ENCODE assay signal across 15 cellular contexts in genomic region chr16:68921654-68922053, GRCh38.
A peak's percentile ranks its signal among the peaks of the same experiment; 100 is the strongest.
DNase-seq lines count a peak whose midpoint lies in the region; ATAC-seq and TF ChIP-seq lines count a peak whose summit lies in the region.
"Had no signal": no experiment of that assay in that cellular context is flagged by ENCODE, and none has a peak within 500 bp of the region (broad histone marks: within the 10 kb centered on the region; RNA-seq: fewer than 3 reads in every experiment).

No MANE protein-coding gene starts in this region.

- CTCF ChIA-PET in activated naive CD4-positive, alpha-beta T cell treated with anti-CD3 and anti-CD28 coated beads, Interleukin-2, amount 10 ng/mL, durations not matched to agents 7 days and 5 days (lab: Charles Lee) = no interaction called here
- CTCF ChIA-PET in activated naive CD4-positive, alpha-beta T cell treated with anti-CD3 and anti-CD28 coated beads for 36 hours (lab: Charles Lee) = no interaction called here

- no peaks in the 10 kb centered on the region for H3K27me3 Mint-ChIP-seq in activated naive CD4-positive, alpha-beta T cell treated with anti-CD3 and anti-CD28 coated beads, Interleukin-2, amount 10 ng/mL, durations not matched to agents 7 days and 5 days
- H3K27me3 Mint-ChIP-seq in activated naive CD4-positive, alpha-beta T cell treated with anti-CD3 and anti-CD28 coated beads for 36 hours (ENCODE audit: low read depth) = no peaks in the 10 kb centered on the region

- H3K27ac Mint-ChIP-seq in activated naive CD4-positive, alpha-beta T cell treated with anti-CD3 and anti-CD28 coated beads, Interleukin-2, amount 10 ng/mL, durations not matched to agents 7 days and 5 days = peak overlapping the region; percentile 7
- H3K27ac Mint-ChIP-seq in activated naive CD4-positive, alpha-beta T cell treated with anti-CD3 and anti-CD28 coated beads for 36 hours = no peak overlapping the region
- H3K27ac Mint-ChIP-seq: nephron progenitor cell had no signal

- no peak overlapping the region for H3K4me3 Mint-ChIP-seq in activated naive CD4-positive, alpha-beta T cell treated with anti-CD3 and anti-CD28 coated beads, Interleukin-2, amount 10 ng/mL, durations not matched to agents 7 days and 5 days
- H3K4me3 Mint-ChIP-seq in activated naive CD4-positive, alpha-beta T cell treated with anti-CD3 and anti-CD28 coated beads for 36 hours = no peak overlapping the region
- H3K4me3 Mint-ChIP-seq: nephron progenitor cell had no signal

- intact Hi-C loops in activated naive CD4-positive, alpha-beta T cell treated with anti-CD3 and anti-CD28 coated beads for 36 hours (cut with micrococcal nuclease) = no loop called here

- TF ChIP-seq CTCF in astrocyte of the spinal cord (IDR thresholded peaks at IDR 0.05; ENCODE audit: low read depth, low read length) = no peak

- no peak for ATAC-seq in HG03139 (IDR thresholded peaks at IDR 0.05; ENCODE audit: unreplicated experiment)
- no peak for ATAC-seq in GM18873 (IDR thresholded peaks at IDR 0.05; ENCODE audit: low FRiP score, unreplicated experiment)
- ATAC-seq: K562 had no signal

- in situ Hi-C loops in astrocyte of the spinal cord (cut with HindIII; ENCODE audit: low sequenced_read_pairs) = no loop called here

- H3K9me3 Mint-ChIP-seq in activated naive CD4-positive, alpha-beta T cell treated with anti-CD3 and anti-CD28 coated beads, Interleukin-2, amount 10 ng/mL, durations not matched to agents 7 days and 5 days = no peaks in the 10 kb centered on the region
- H3K9me3 Mint-ChIP-seq in activated naive CD4-positive, alpha-beta T cell treated with anti-CD3 and anti-CD28 coated beads for 36 hours = no peaks in the 10 kb centered on the region
- H3K9me3 Mint-ChIP-seq: nephron progenitor cell had no signal

- peaks cover 20% of the 10 kb centered on the region for H3K36me3 Mint-ChIP-seq in activated naive CD4-positive, alpha-beta T cell treated with anti-CD3 and anti-CD28 coated beads, Interleukin-2, amount 10 ng/mL, durations not matched to agents 7 days and 5 days
- H3K36me3 Mint-ChIP-seq in activated naive CD4-positive, alpha-beta T cell treated with anti-CD3 and anti-CD28 coated beads for 36 hours (ENCODE audit: low read depth) = peaks cover 28% of the 10 kb centered on the region

- no peaks in the 10 kb centered on the region for H3K4me1 Mint-ChIP-seq in activated naive CD4-positive, alpha-beta T cell treated with anti-CD3 and anti-CD28 coated beads, Interleukin-2, amount 10 ng/mL, durations not matched to agents 7 days and 5 days
- H3K4me1 Mint-ChIP-seq in activated naive CD4-positive, alpha-beta T cell treated with anti-CD3 and anti-CD28 coated beads for 36 hours (ENCODE audit: low read depth) = no peaks in the 10 kb centered on the region
- H3K4me1 Mint-ChIP-seq: nephron progenitor cell had no signal

- DNase-seq in activated naive CD4-positive, alpha-beta T cell treated with anti-CD3 and anti-CD28 coated beads, Interleukin-2, amount 10 ng/mL, durations not matched to agents 7 days and 5 days = no peak
- no peak for DNase-seq in activated naive CD4-positive, alpha-beta T cell treated with anti-CD3 and anti-CD28 coated beads for 36 hours
- DNase-seq in astrocyte of the spinal cord (ENCODE audit: low read depth, low spot score) = peak; percentile 51
- peak; percentile 70 for DNase-seq in kidney glomerular epithelial cell (lab: John Stamatoyannopoulos, UW)
- DNase-seq in KG1 (lab: John Stamatoyannopoulos, UW) = no peak
- no peak for DNase-seq in NCI-H1694 treated with DMSO at 0.1 percent for 48 hours (lab: John Stamatoyannopoulos, UW)
- DNase-seq: activated CD4-positive, alpha-beta T cell treated with anti-CD3 and anti-CD28 coated beads, Interleukin-2, amount 50 U/mL, for 1 hour; activated T-cell treated with anti-CD3 and anti-CD28 coated beads, Interleukin-2, amount 50 U/mL, for 48 hours; brain microvascular endothelial cell; NCI-H1436; NCI-H510A; nephron progenitor cell had no signal

- H3K4me3 ChIP-seq in astrocyte of the spinal cord (ENCODE audit: low read depth, low read length) = no peak overlapping the region
- H3K4me3 ChIP-seq: K562 had no signal

Comparison
In these comparisons a context has a peak if more than half of its experiments do, and no peak if none do; other contexts are left out.
1. DNase-seq: peak in astrocyte of the spinal cord (single experiment) and kidney glomerular epithelial cell (single experiment); none in activated naive CD4-positive, alpha-beta T cell treated with anti-CD3 and anti-CD28 coated beads, Interleukin-2, amount 10 ng/mL, durations not matched to agents 7 days and 5 days (single experiment), activated naive CD4-positive, alpha-beta T cell treated with anti-CD3 and anti-CD28 coated beads for 36 hours (single experiment), KG1 (single experiment) and NCI-H1694 treated with DMSO at 0.1 percent for 48 hours (single experiment).